In the genomic region with DNA sequence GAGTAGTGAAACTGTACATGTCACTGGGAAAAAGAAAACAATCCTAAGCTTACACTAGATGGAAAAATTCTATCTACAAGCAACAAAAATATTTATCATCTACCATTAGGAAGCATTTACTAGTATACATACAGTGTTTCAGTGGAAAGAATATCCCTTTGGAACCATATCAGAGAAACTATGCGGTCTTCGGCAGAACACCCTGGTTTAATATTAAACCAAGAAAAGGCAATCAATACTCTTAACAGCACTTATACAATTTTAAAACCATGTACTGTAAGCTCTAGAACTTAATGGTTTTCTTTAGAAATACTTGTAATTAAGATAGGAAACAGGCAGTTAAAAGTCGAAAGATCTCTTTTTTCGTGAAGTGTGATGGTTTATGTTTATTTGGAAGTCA, we compare ENCODE assay signal across 24 cellular contexts. TPM values are rescaled to one million over a fixed set of nuclear protein-coding genes. Genes with fewer than 3 reads are reported as not detected.
DNase-seq lines count a peak whose midpoint lies in the region; ATAC-seq and TF ChIP-seq lines count a peak whose summit lies in the region.
"Had no signal": no experiment of that assay in that cellular context is flagged by ENCODE, and none has a peak within 500 bp of the region (broad histone marks: within the 10 kb centered on the region; RNA-seq: fewer than 3 reads in every experiment).

No MANE protein-coding gene starts in this region.

- peak overlapping the region; percentile 8 for H3K4me2 ChIP-seq in hepatocyte
- H3K4me2 ChIP-seq: BLaER1 treated with 17β-estradiol and CSF1 and Interleukin-3, amounts not matched to agents 10 nM and 100 nM; SK-N-SH had no signal

- H2AFZ ChIP-seq in hepatocyte, result no peak overlapping the region

- no peaks in the 10 kb centered on the region for H3K4me1 Mint-ChIP-seq in stimulated activated effector memory CD8-positive, alpha-beta T cell treated with anti-CD3 and anti-CD28 coated beads, Interleukin-12 subunit alpha, Interleukin-12 subunit beta, amount 100 ng/mL, for 72 hours
- H3K4me1 Mint-ChIP-seq in T-helper 17 cell, result peaks cover 6% of the 10 kb centered on the region
- H3K4me1 Mint-ChIP-seq: CD4-positive, alpha-beta memory T cell had no signal

- H3K9ac ChIP-seq in muscle layer of colon (ENCODE audit: low read length), result no peak overlapping the region
- H3K9ac ChIP-seq: BLaER1 treated with 17β-estradiol and CSF1 and Interleukin-3, amounts not matched to agents 10 nM and 100 nM; SK-N-SH had no signal

- H4K20me1 ChIP-seq in hepatocyte (ENCODE audit: insufficient read depth, poor library complexity, severe bottlenecking), result no peaks in the 10 kb centered on the region

- no peaks in the 10 kb centered on the region for H3K9me2 ChIP-seq in hepatocyte (replicated peaks; ENCODE audit: insufficient read depth)
- H3K9me2 ChIP-seq: SK-N-SH had no signal

- H3K9me3 ChIP-seq in hepatocyte (ENCODE audit: low read depth) (no peaks in the 10 kb centered on the region), muscle layer of colon (ENCODE audit: low read length) (no peaks in the 10 kb centered on the region), A673 (ENCODE audit: low read depth, low read length, poor library complexity, severe bottlenecking) (no peaks in the 10 kb centered on the region), T-helper 17 cell (ENCODE audit: control insufficient read depth, low read length, poor library complexity, severe bottlenecking) (no peaks in the 10 kb centered on the region)
- H3K9me3 ChIP-seq: BLaER1 treated with 17β-estradiol and CSF1 and Interleukin-3, amounts not matched to agents 10 nM and 100 nM; Caco-2; SK-N-SH had no signal

- no peaks in the 10 kb centered on the region for H3K27me3 ChIP-seq in hepatocyte
- no peaks in the 10 kb centered on the region for H3K27me3 ChIP-seq in muscle layer of colon (ENCODE audit: control insufficient read depth in 1 of 2, insufficient read depth in 2 of 2, low read length in 2 of 2)
- H3K27me3 ChIP-seq in A673 (replicated peaks; ENCODE audit: insufficient read depth, low read depth, low read length, poor library complexity), result no peaks in the 10 kb centered on the region
- H3K27me3 ChIP-seq: BLaER1 treated with 17β-estradiol and CSF1 and Interleukin-3, amounts not matched to agents 10 nM and 100 nM had no signal

- no peaks in the 10 kb centered on the region for H3K36me3 ChIP-seq in hepatocyte (replicated peaks; ENCODE audit: insufficient read depth, low read depth)
- H3K36me3 ChIP-seq in muscle layer of colon (ENCODE audit: insufficient read depth, low read length), result peaks cover 34% of the 10 kb centered on the region
- H3K36me3 ChIP-seq in A673 (ENCODE audit: insufficient read depth, low read length, poor library complexity, severe bottlenecking), result peaks cover 4% of the 10 kb centered on the region

- no peak for DNase-seq in hepatocyte (ENCODE audit: low spot score)
- DNase-seq in stimulated activated effector memory CD8-positive, alpha-beta T cell treated with anti-CD3 and anti-CD28 coated beads, Interleukin-12 subunit alpha, Interleukin-12 subunit beta, amount 100 ng/mL, for 72 hours (ENCODE audit: low spot score in 2 of 2), result no peak
- DNase-seq in A673 (ENCODE audit: low spot score), result no peak
- no peak for DNase-seq in pons (ENCODE audit: low spot score)
- DNase-seq in T-helper 17 cell, result no peak
- DNase-seq: Caco-2; CD4-positive, alpha-beta memory T cell; DND-41; MM.1S; NCI-H1048; NCI-H1417 treated with DMSO at 0.1 percent for 48 hours; NCI-H1930; NCI-H2227 treated with DMSO at 0.1 percent for 48 hours; NCI-H510A; NCI-H748 treated with DMSO at 0.1 percent for 48 hours; NK-92 treated with Interleukin-12 subunit alpha and Interleukin-12 subunit beta, amount 100 ng/mL, for 24 hours; SIG-M5; SK-N-SH had no signal

- no peak for ATAC-seq in stimulated activated effector memory CD8-positive, alpha-beta T cell treated with anti-CD3 and anti-CD28 coated beads, Interleukin-12 subunit alpha, Interleukin-12 subunit beta, amount 100 ng/mL, for 72 hours
- no peak for ATAC-seq in T-helper 17 cell
- no peak for ATAC-seq in GM18870 (IDR thresholded peaks at IDR 0.05; ENCODE audit: unreplicated experiment)
- ATAC-seq: K562, Panc1 had no signal

- H3K27ac Mint-ChIP-seq in stimulated activated effector memory CD8-positive, alpha-beta T cell treated with anti-CD3 and anti-CD28 coated beads, Interleukin-12 subunit alpha, Interleukin-12 subunit beta, amount 100 ng/mL, for 72 hours, result peak overlapping the region; percentile 39
- no peak overlapping the region for H3K27ac Mint-ChIP-seq in T-helper 17 cell

- H3K4me3 Mint-ChIP-seq in stimulated activated effector memory CD8-positive, alpha-beta T cell treated with anti-CD3 and anti-CD28 coated beads, Interleukin-12 subunit alpha, Interleukin-12 subunit beta, amount 100 ng/mL, for 72 hours, result no peak overlapping the region
- H3K4me3 Mint-ChIP-seq in T-helper 17 cell, result no peak overlapping the region
- H3K4me3 Mint-ChIP-seq: CD4-positive, alpha-beta memory T cell had no signal

- TF ChIP-seq CTCF in VCaP (conservative IDR thresholded peaks at IDR 0.05), result no peak
- no peak for TF ChIP-seq CTCF in hepatocyte (IDR thresholded peaks at IDR 0.05; ENCODE audit: poor library complexity)
- no peak for TF ChIP-seq CTCF in A673 (conservative IDR thresholded peaks at IDR 0.05; ENCODE audit: low read depth, low read length)

- no peaks in the 10 kb centered on the region for H3K9me3 Mint-ChIP-seq in stimulated activated effector memory CD8-positive, alpha-beta T cell treated with anti-CD3 and anti-CD28 coated beads, Interleukin-12 subunit alpha, Interleukin-12 subunit beta, amount 100 ng/mL, for 72 hours
- H3K9me3 Mint-ChIP-seq: CD4-positive, alpha-beta memory T cell had no signal

- H3K27ac ChIP-seq in VCaP (peak overlapping the region; percentile 83), hepatocyte (peak overlapping the region; percentile 27), muscle layer of colon (ENCODE audit: low read depth, low read length) (peak overlapping the region; percentile 44), A673 (ENCODE audit: low read depth, low read length, poor library complexity, severe bottlenecking) (no peak overlapping the region)
- H3K27ac ChIP-seq: BLaER1 treated with 17β-estradiol and CSF1 and Interleukin-3, amounts not matched to agents 10 nM and 100 nM had no signal

- peaks cover 5% of the 10 kb centered on the region for H3K79me2 ChIP-seq in hepatocyte

- H3K4me1 ChIP-seq in hepatocyte (ENCODE audit: insufficient read depth) (peaks cover 19% of the 10 kb centered on the region), muscle layer of colon (ENCODE audit: insufficient read depth, low read length) (peaks cover 21% of the 10 kb centered on the region), A673 (ENCODE audit: insufficient read depth, low read length, poor library complexity, severe bottlenecking) (no peaks in the 10 kb centered on the region)
- H3K4me1 ChIP-seq: BLaER1 treated with 17β-estradiol and CSF1 and Interleukin-3, amounts not matched to agents 10 nM and 100 nM; Caco-2 had no signal

- no peak overlapping the region for H3K4me3 ChIP-seq in hepatocyte
- no peak overlapping the region for H3K4me3 ChIP-seq in muscle layer of colon (ENCODE audit: low read depth in 1 of 2, low read length in 2 of 2)
- no peak overlapping the region for H3K4me3 ChIP-seq in A673 (ENCODE audit: low read depth, low read length, poor library complexity, severe bottlenecking)
- H3K4me3 ChIP-seq: BLaER1 treated with 17β-estradiol and CSF1 and Interleukin-3, amounts not matched to agents 10 nM and 100 nM; K562 had no signal

- intact Hi-C loops in A673 (cut with micrococcal nuclease; ENCODE audit: unreplicated experiment), result no loop called here

- BruUV-seq in A673 (replicated peaks; lab: Mats Ljungman, UMichigan), result no TSS peak

- POLR2A ChIA-PET in A673 (lab: Charles Lee; ENCODE audit: low non-redundant PET), result no interaction called here

- 37% methylated on average over 4 of the region's 4 CpGs for WGBS in hepatocyte (ENCODE audit: low lambda C conversion rate, missing lambda C conversion rate)

- CTCF ChIA-PET in A673 (lab: Charles Lee), result no interaction called here

- peaks cover 90% of the 10 kb centered on the region for H3K36me3 Mint-ChIP-seq in stimulated activated effector memory CD8-positive, alpha-beta T cell treated with anti-CD3 and anti-CD28 coated beads, Interleukin-12 subunit alpha, Interleukin-12 subunit beta, amount 100 ng/mL, for 72 hours
- peaks cover 18% of the 10 kb centered on the region for H3K36me3 Mint-ChIP-seq in T-helper 17 cell (ENCODE audit: low read depth)

- H3K27me3 Mint-ChIP-seq in T-helper 17 cell, result no peaks in the 10 kb centered on the region
- H3K27me3 Mint-ChIP-seq: CD4-positive, alpha-beta memory T cell had no signal

RNA-seq across cellular contexts. Expression of a gene that starts 32.3 kb away (rescaled TPM):
- total RNA-seq in hepatocyte (38.8 and 52.6 TPM in 2 replicates), A673 (2021) (33.2 and 33.5 TPM in 2 replicates), T-helper 17 cell (10 to 100 TPM; 20.7 to 22.2 TPM)
- polyA plus RNA-seq in hepatocyte, result 14.5 and 21.9 TPM in 2 replicates
